Comparison of ENCODE assay signal across 23 cellular contexts in genomic region chr2:14126846-14127245, GRCh38.
"Had no signal": no experiment of that assay in that cellular context is flagged by ENCODE, and none has a peak within 500 bp of the region (broad histone marks: within the 10 kb centered on the region; RNA-seq: fewer than 3 reads in every experiment).

No MANE protein-coding gene starts in this region.

- H3K4me3 Mint-ChIP-seq: immature natural killer cell; naive thymus-derived CD8-positive, alpha-beta T cell; stimulated activated naive B cell treated with anti-CD40 and anti-IgM and Interleukin-4, amounts not matched to agents 10 μg/mL and 1 μg/mL and 100 μg/mL, for 72 hours; stimulated activated naive CD8-positive, alpha-beta T cell treated with anti-CD3 and anti-CD28 coated beads, Interleukin-15, Interleukin-2, amounts not matched to agents 100 ng/mL and 50 ng/mL, for 24 hours had no signal

- H3K36me3 Mint-ChIP-seq: immature natural killer cell; stimulated activated naive B cell treated with anti-CD40 and anti-IgM and Interleukin-4, amounts not matched to agents 10 μg/mL and 1 μg/mL and 100 μg/mL, for 72 hours had no signal

- H3K27ac Mint-ChIP-seq: immature natural killer cell; naive thymus-derived CD8-positive, alpha-beta T cell; stimulated activated naive B cell treated with anti-CD40 and anti-IgM and Interleukin-4, amounts not matched to agents 10 μg/mL and 1 μg/mL and 100 μg/mL, for 72 hours; stimulated activated naive CD8-positive, alpha-beta T cell treated with anti-CD3 and anti-CD28 coated beads, Interleukin-15, Interleukin-2, amounts not matched to agents 100 ng/mL and 50 ng/mL, for 24 hours had no signal

- DNase-seq: dermis blood vessel endothelial cell; effector memory CD4-positive, alpha-beta T cell; erythroblast; esophagus squamous epithelium; foreskin melanocyte; hypothalamus; immature natural killer cell; islet precursor cell; left ventricle myocardium superior; lower lobe of right lung; naive thymus-derived CD8-positive, alpha-beta T cell; occipital lobe; ovary; posterior cingulate gyrus; psoas muscle; right cardiac atrium; sigmoid colon; spleen; stimulated activated naive B cell treated with anti-CD40 and anti-IgM and Interleukin-4, amounts not matched to agents 10 μg/mL and 1 μg/mL and 100 μg/mL, for 72 hours; transverse colon; upper lobe of right lung; uterus had no signal

- H3K27me3 Mint-ChIP-seq: naive thymus-derived CD8-positive, alpha-beta T cell; stimulated activated naive B cell treated with anti-CD40 and anti-IgM and Interleukin-4, amounts not matched to agents 10 μg/mL and 1 μg/mL and 100 μg/mL, for 72 hours; stimulated activated naive CD8-positive, alpha-beta T cell treated with anti-CD3 and anti-CD28 coated beads, Interleukin-15, Interleukin-2, amounts not matched to agents 100 ng/mL and 50 ng/mL, for 24 hours had no signal

- H3K4me1 Mint-ChIP-seq: immature natural killer cell; naive thymus-derived CD8-positive, alpha-beta T cell; stimulated activated naive B cell treated with anti-CD40 and anti-IgM and Interleukin-4, amounts not matched to agents 10 μg/mL and 1 μg/mL and 100 μg/mL, for 72 hours had no signal
